8 cellular contexts compared by ENCODE assay signal in genomic region chrX:148499638-148500427, GRCh38. TPM values are rescaled to one million over a fixed set of nuclear protein-coding genes. Genes with fewer than 3 reads are reported as not detected.
DNase-seq lines count a peak whose midpoint lies in the region; ATAC-seq, FAIRE-seq and TF ChIP-seq lines count a peak whose summit lies in the region.

No MANE protein-coding gene starts in this region.

- no peaks in the 10 kb centered on the region for H3K9me3 Mint-ChIP-seq in central memory CD8-positive, alpha-beta T cell
- no peaks in the 10 kb centered on the region for H3K9me3 Mint-ChIP-seq in naive thymus-derived CD4-positive, alpha-beta T cell

- H3K4me3 Mint-ChIP-seq in central memory CD8-positive, alpha-beta T cell: peak overlapping the region; percentile 64
- H3K4me3 Mint-ChIP-seq in naive thymus-derived CD4-positive, alpha-beta T cell: peak overlapping the region; percentile 18 to 73 (median 58)

- peak overlapping the region; percentile 88; the same call in 2 of the 3 replicates for H3K4me2 ChIP-seq in A549

- H3K27ac Mint-ChIP-seq in central memory CD8-positive, alpha-beta T cell (ENCODE audit: low read depth): no peak overlapping the region
- no peak overlapping the region for H3K27ac Mint-ChIP-seq in naive thymus-derived CD4-positive, alpha-beta T cell

- H3K27me3 Mint-ChIP-seq in central memory CD8-positive, alpha-beta T cell: peaks cover 7% of the 10 kb centered on the region
- peaks cover 0 to 19% (median 0%) of the 10 kb centered on the region in 5 donors for H3K27me3 Mint-ChIP-seq in naive thymus-derived CD4-positive, alpha-beta T cell

- intact Hi-C loops in naive thymus-derived CD4-positive, alpha-beta T cell (cut with micrococcal nuclease): loop anchor here in 1 of 2 donors (2.0 to 10.0 kb wide), 2 partner anchors 165 to 365 kb away; no protein-coding TSS in a partner anchor

- POLR2A ChIA-PET in A549 (lab: Yijun Ruan, JAX): no interaction called here
- POLR2A ChIA-PET in naive thymus-derived CD4-positive, alpha-beta T cell (lab: Charles Lee): no interaction called here

- CTCF ChIA-PET in A549 (lab: Yijun Ruan, JAX): no interaction called here
- CTCF ChIA-PET in naive thymus-derived CD4-positive, alpha-beta T cell (lab: Charles Lee): no interaction called here

- no peaks in the 10 kb centered on the region for H3K27me3 ChIP-seq in naive thymus-derived CD4-positive, alpha-beta T cell (ENCODE audit: control insufficient read depth in 2 of 2, insufficient read depth in 2 of 2, low read length in 2 of 2)

- no peak overlapping the region; the same call in 2 of the 3 replicates for H3K4me3 ChIP-seq in A549
- no peak overlapping the region for H3K4me3 ChIP-seq in naive thymus-derived CD4-positive, alpha-beta T cell (ENCODE audit: low read length)

- 68% methylated on average over 20 of the region's 35 CpGs for WGBS in A549 (ENCODE audit: missing lambda C conversion rate)

- ATAC-seq in A549: no peak
- ATAC-seq in central memory CD8-positive, alpha-beta T cell (replicated peaks; ENCODE audit: extremely low read depth, poor library complexity, severe bottlenecking): no peak
- ATAC-seq in naive thymus-derived CD4-positive, alpha-beta T cell: no peak
- ATAC-seq in HG02852 (IDR thresholded peaks at IDR 0.05; ENCODE audit: unreplicated experiment): no peak

- peaks cover 5% of the 10 kb centered on the region for H3K4me1 Mint-ChIP-seq in central memory CD8-positive, alpha-beta T cell
- peaks cover 2 to 30% (median 13%) of the 10 kb centered on the region in 7 donors for H3K4me1 Mint-ChIP-seq in naive thymus-derived CD4-positive, alpha-beta T cell

- DNase-seq in A549 (ENCODE audit: low read depth in 1 of 2, low spot score in 1 of 2) (no peak), GM13977 (ENCODE audit: low spot score) (peak; percentile 9), cortex of kidney (lab: John Stamatoyannopoulos, UW) (no peak), HuH-7.5 (ENCODE audit: low spot score) (no peak), OCI-M2 (lab: John Stamatoyannopoulos, UW; ENCODE audit: unreplicated experiment) (no peak)
- no peak for DNase-seq in central memory CD8-positive, alpha-beta T cell (ENCODE audit: low spot score in 2 of 2)
- DNase-seq in naive thymus-derived CD4-positive, alpha-beta T cell: no peak

- no peak for FAIRE-seq in A549 (lab: Jason Lieb, UNC)

- no peak for TF ChIP-seq CTCF in A549 (IDR thresholded peaks at IDR 0.05)
- TF ChIP-seq CTCF in GM13977 (IDR thresholded peaks at IDR 0.05; ENCODE audit: extremely low read depth, insufficient read depth, missing control alignments): no peak

- H3K9me3 ChIP-seq in A549: no peaks in the 10 kb centered on the region
- H3K9me3 ChIP-seq in naive thymus-derived CD4-positive, alpha-beta T cell (ENCODE audit: control insufficient read depth in 2 of 3, low read length in 3 of 3): no peaks in the 10 kb centered on the region

- no peak for TF ChIP-seq POLR2A in A549 (IDR thresholded peaks at IDR 0.05; ENCODE audit: low read length)

- H3K36me3 Mint-ChIP-seq in central memory CD8-positive, alpha-beta T cell (ENCODE audit: insufficient read depth): no peaks in the 10 kb centered on the region
- H3K36me3 Mint-ChIP-seq in naive thymus-derived CD4-positive, alpha-beta T cell: no peaks in the 10 kb centered on the region

- TF ChIP-seq RAD21 in A549 (conservative IDR thresholded peaks at IDR 0.05 in 1 of 2, IDR thresholded peaks at IDR 0.05 in 1 of 2): no peak

- in situ Hi-C loops in GM13977 (cut with MboI; ENCODE audit: low pct_unique_long_range_greater_than_20kb, low sequenced_read_pairs, unreplicated experiment): no loop called here

- no peak overlapping the region for H3K27ac ChIP-seq in A549
- H3K27ac ChIP-seq in naive thymus-derived CD4-positive, alpha-beta T cell (ENCODE audit: low read depth, low read length): no peak overlapping the region

- H3K4me1 ChIP-seq in A549: no peaks in the 10 kb centered on the region
- H3K4me1 ChIP-seq in naive thymus-derived CD4-positive, alpha-beta T cell (ENCODE audit: control insufficient read depth in 2 of 2, insufficient read depth in 2 of 2, low read length in 2 of 2): no peaks in the 10 kb centered on the region

- no peaks in the 10 kb centered on the region for H3K36me3 ChIP-seq in naive thymus-derived CD4-positive, alpha-beta T cell (ENCODE audit: control insufficient read depth in 2 of 3, insufficient read depth in 3 of 3, low read length in 3 of 3)

- TF ChIP-seq EP300 in A549 (IDR thresholded peaks at IDR 0.05): no peak

TF ChIP-seq in A549, 52 proteins besides CTCF, POLR2A, EP300 and RAD21:
- no peak for TF ChIP-seq USF2 (IDR thresholded peaks at IDR 0.05)
- TF ChIP-seq ELK1 (IDR thresholded peaks at IDR 0.05; ENCODE audit: low read depth, low read length): no peak
- no peak for TF ChIP-seq ZC3H11A (IDR thresholded peaks at IDR 0.05)
- no peak for TF ChIP-seq BHLHE40 (IDR thresholded peaks at IDR 0.05; ENCODE audit: low read depth, low read length)
- no peak for TF ChIP-seq CBX8 (IDR thresholded peaks at IDR 0.05)
- no peak for TF ChIP-seq NPAS2 (CRISPR knock-in tag; IDR thresholded peaks at IDR 0.05; ENCODE audit: borderline replicate concordance)
- TF ChIP-seq KDM5A (IDR thresholded peaks at IDR 0.05): no peak
- no peak for TF ChIP-seq HDAC2 (IDR thresholded peaks at IDR 0.05)
- no peak for TF ChIP-seq MAFK (IDR thresholded peaks at IDR 0.05; ENCODE audit: partially characterized antibody)
- TF ChIP-seq RCOR1 (IDR thresholded peaks at IDR 0.05; ENCODE audit: low read depth, low read length): no peak
- TF ChIP-seq JUNB (IDR thresholded peaks at IDR 0.05): no peak
TF ChIP-seq in A549: peak in this region for 0.

RNA-seq across cellular contexts. Expression of gene AFF2, which starts 0.6 kb away (rescaled TPM):
- polyA plus RNA-seq in A549 (2011; rRNA removed): 0.04 TPM in 2 replicates
- 0.01 TPM in 2 replicates for polyA plus RNA-seq in A549 (2012; cell fraction: cytosol; rRNA removed)
- polyA plus RNA-seq in A549 (2012; cell fraction: nucleus; rRNA removed): not detected in 2 replicates
- polyA plus RNA-seq in A549 (2017; fragmentation: RNase III; extraction: RNeasy Plus Mini Kit Qiagen cat#74134 plus additional on column Dnase treatment): not detected in 3 replicates
- polyA minus RNA-seq in A549 (2011; rRNA and poly(A)+ RNA removed): 0.17 TPM in 1 of 2 replicates, not detected in the other
- 1 to 10 TPM; 2.7 to 6.0 (median 4.7) TPM for total RNA-seq in naive thymus-derived CD4-positive, alpha-beta T cell
- 1 to 10 TPM in 1 of 2 donors, under 1 TPM in 1; 0.31 to 1.8 TPM for polyA plus RNA-seq in naive thymus-derived CD4-positive, alpha-beta T cell
